In the genomic region with DNA sequence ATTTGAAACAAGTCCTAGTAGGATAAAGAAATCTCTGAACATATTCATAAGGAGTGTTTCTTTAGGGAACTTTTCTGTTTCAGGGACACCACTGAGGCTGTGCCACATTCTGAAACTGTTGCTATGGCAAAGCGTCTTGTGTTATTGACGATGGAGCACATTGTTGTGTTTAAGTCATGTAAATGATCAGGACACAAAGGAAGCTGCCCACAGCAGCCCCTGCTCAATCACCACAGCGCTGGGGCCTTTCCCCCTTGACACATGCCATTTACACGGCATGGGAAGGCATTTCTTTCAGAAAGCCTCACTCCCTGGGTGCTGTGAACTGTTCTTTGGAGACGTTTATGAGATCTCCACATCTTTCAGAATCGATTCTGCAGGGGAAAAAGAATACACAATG, we compare ENCODE assay signal across 19 cellular contexts.
"Had no signal": no experiment of that assay in that cellular context is flagged by ENCODE, and none has a peak within 500 bp of the region (broad histone marks: within the 10 kb centered on the region; RNA-seq: fewer than 3 reads in every experiment).

No MANE protein-coding gene starts in this region.

- H3K4me3 ChIP-seq: cardiac muscle cell, left lung, ovary, right lobe of liver, suprapubic skin, transverse colon, vagina had no signal

- H3K4me1 Mint-ChIP-seq: stimulated activated naive CD8-positive, alpha-beta T cell treated with anti-CD3 and anti-CD28 coated beads, Interleukin-15, amount 100 ng/mL, for 72 hours had no signal

- H3K4me1 ChIP-seq: left lung, right lobe of liver, suprapubic skin, transverse colon, vagina had no signal

- H3K27ac ChIP-seq: cardiac muscle cell, left lung, ovary, right lobe of liver, suprapubic skin, transverse colon, vagina, WERI-Rb-1 had no signal

- H3K27me3 ChIP-seq: cardiac muscle cell, left lung, ovary, right lobe of liver, suprapubic skin, transverse colon, vagina had no signal

- H3K9me3 Mint-ChIP-seq: activated T-helper 1 cell treated with anti-CD3 and anti-CD28 coated beads, Interleukin-12 subunit alpha, Interleukin-12 subunit beta, Interleukin-2, Interleukin-4 antibody, amounts not matched to agents 30 ng/mL and 10 ng/mL and 1 ng/mL, durations not matched to agents 14 hours and 24 hours and 36 hours had no signal

- H3K36me3 ChIP-seq: cardiac muscle cell, left lung, ovary, right lobe of liver, suprapubic skin, transverse colon, vagina, WERI-Rb-1 had no signal

- H3K36me3 Mint-ChIP-seq: activated CD4-positive, alpha-beta memory T cell treated with anti-CD3 and anti-CD28 coated beads for 36 hours; activated naive CD8-positive, alpha-beta T cell had no signal

- H3K27me3 Mint-ChIP-seq: activated CD4-positive, alpha-beta memory T cell treated with anti-CD3 and anti-CD28 coated beads for 36 hours; activated naive CD8-positive, alpha-beta T cell; effector memory CD8-positive, alpha-beta T cell; stimulated activated naive CD8-positive, alpha-beta T cell treated with anti-CD3 and anti-CD28 coated beads, Interleukin-15, amount 100 ng/mL, for 72 hours had no signal

- H3K27ac Mint-ChIP-seq: activated CD4-positive, alpha-beta memory T cell treated with anti-CD3 and anti-CD28 coated beads for 36 hours; activated naive CD8-positive, alpha-beta T cell; activated T-helper 1 cell treated with anti-CD3 and anti-CD28 coated beads, Interleukin-12 subunit alpha, Interleukin-12 subunit beta, Interleukin-2, Interleukin-4 antibody, amounts not matched to agents 30 ng/mL and 10 ng/mL and 1 ng/mL, durations not matched to agents 14 hours and 24 hours and 36 hours; effector memory CD8-positive, alpha-beta T cell; stimulated activated naive CD8-positive, alpha-beta T cell treated with anti-CD3 and anti-CD28 coated beads, Interleukin-15, amount 100 ng/mL, for 72 hours had no signal

- H3K4me3 Mint-ChIP-seq: activated CD4-positive, alpha-beta memory T cell treated with anti-CD3 and anti-CD28 coated beads for 36 hours; activated naive CD8-positive, alpha-beta T cell; activated T-helper 1 cell treated with anti-CD3 and anti-CD28 coated beads, Interleukin-12 subunit alpha, Interleukin-12 subunit beta, Interleukin-2, Interleukin-4 antibody, amounts not matched to agents 30 ng/mL and 10 ng/mL and 1 ng/mL, durations not matched to agents 14 hours and 24 hours and 36 hours; effector memory CD8-positive, alpha-beta T cell; stimulated activated naive CD8-positive, alpha-beta T cell treated with anti-CD3 and anti-CD28 coated beads, Interleukin-15, amount 100 ng/mL, for 72 hours had no signal

- H3K9me3 ChIP-seq: left lung, ovary, right lobe of liver, suprapubic skin, transverse colon, vagina had no signal

- ATAC-seq: effector memory CD8-positive, alpha-beta T cell; left lung; right lobe of liver; stimulated activated naive CD8-positive, alpha-beta T cell treated with anti-CD3 and anti-CD28 coated beads, Interleukin-15, amount 100 ng/mL, for 72 hours had no signal

- DNase-seq: activated CD4-positive, alpha-beta memory T cell treated with anti-CD3 and anti-CD28 coated beads for 36 hours; activated gamma-delta T cell treated with Interleukin-2 at 50 U/mL for 16 hours; activated T-cell treated with anti-CD3 and anti-CD28 coated beads for 4 hours; dermis blood vessel endothelial cell; effector memory CD8-positive, alpha-beta T cell; left lung; ovary; right lobe of liver; small intestine; stimulated activated CD4-positive, alpha-beta T cell treated with anti-CD3 and anti-CD28 coated beads, Interleukin-15, amount 100 ng/mL, for 24 hours; stimulated activated CD4-positive, alpha-beta T cell treated with anti-CD3 and anti-CD28 coated beads, Interleukin-2, amount 100 ng/mL, for 48 hours; stimulated activated naive CD8-positive, alpha-beta T cell treated with anti-CD3 and anti-CD28 coated beads, Interleukin-15, amount 100 ng/mL, for 72 hours; transverse colon; WERI-Rb-1 had no signal
